ENCODE assay signal across 11 cellular contexts in the genomic region with DNA sequence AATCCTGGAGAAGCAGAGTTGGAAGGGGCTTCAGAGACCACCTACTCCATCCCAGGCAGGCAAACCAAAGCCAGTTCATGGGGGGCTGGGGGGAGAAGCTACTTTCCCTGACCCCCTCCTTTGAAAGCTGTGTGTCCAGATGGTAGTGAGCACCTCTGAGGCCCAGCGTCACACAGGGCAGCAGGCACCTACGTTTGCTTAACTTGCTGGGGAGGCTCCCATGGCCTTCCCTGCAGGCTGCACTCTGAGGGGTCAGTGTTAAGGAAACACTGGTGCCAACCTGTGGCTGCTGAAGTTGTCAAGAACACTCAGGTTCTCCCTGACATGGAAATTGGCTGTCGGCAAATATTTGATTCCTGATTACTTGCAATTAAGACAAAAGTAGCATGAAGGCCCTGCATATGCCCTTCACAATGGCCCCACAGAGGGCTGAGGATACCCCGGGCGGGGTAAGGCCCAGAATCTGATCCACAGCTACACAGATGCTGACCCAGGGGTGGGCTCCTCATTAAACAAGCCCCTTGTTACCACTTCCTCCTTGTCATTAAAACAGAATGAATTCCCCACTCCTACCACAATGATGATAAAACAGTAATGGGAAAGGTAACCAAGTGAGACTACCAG.
DNase-seq lines count a peak whose midpoint lies in the region; ATAC-seq and TF ChIP-seq lines count a peak whose summit lies in the region.
"Had no signal": no experiment of that assay in that cellular context is flagged by ENCODE, and none has a peak within 500 bp of the region (broad histone marks: within the 10 kb centered on the region; RNA-seq: fewer than 3 reads in every experiment).

No MANE protein-coding gene starts in this region.

- H3K4me3 ChIP-seq in MG63 (no peak overlapping the region), BE2C (ENCODE audit: low read depth, low read length) (no peak overlapping the region)
- H3K4me3 ChIP-seq: GM23248, HAP-1 had no signal

- H3K4me1 ChIP-seq in BE2C: no peaks in the 10 kb centered on the region
- H3K4me1 ChIP-seq: Caco-2, HAP-1 had no signal

- intact Hi-C loops in activated T-helper 2 cell treated with anti-CD3 and anti-CD28 coated beads, Interferon-gamma antibody, Interleukin-2, Interleukin-4, amounts not matched to agents 10 μg/mL and 5 μg/mL and 100 μg/mL, durations not matched to agents 14 hours and 24 hours and 36 hours (cut with micrococcal nuclease): no loop called here

- DNase-seq in NCI-H69 (lab: John Stamatoyannopoulos, UW): peak; percentile 95
- DNase-seq in activated T-helper 2 cell treated with anti-CD3 and anti-CD28 coated beads, Interferon-gamma antibody, Interleukin-2, Interleukin-4, amounts not matched to agents 10 μg/mL and 5 μg/mL and 100 μg/mL, durations not matched to agents 14 hours and 24 hours and 36 hours (ENCODE audit: low spot score): peak; percentile 2
- DNase-seq in left lobe of liver (ENCODE audit: low spot score): peak; percentile 14
- DNase-seq in osteocyte (ENCODE audit: extremely low spot score, unreplicated experiment): peak; percentile 69
- no peak for DNase-seq in activated CD8-positive, alpha-beta memory T cell treated with anti-CD3 and anti-CD28 coated beads for 24 hours
- DNase-seq in MG63: no peak
- no peak for DNase-seq in BE2C
- DNase-seq: Caco-2; CD4-positive, alpha-beta T cell had no signal

- peaks cover 1% of the 10 kb centered on the region for H3K4me1 Mint-ChIP-seq in activated T-helper 2 cell treated with anti-CD3 and anti-CD28 coated beads, Interferon-gamma antibody, Interleukin-2, Interleukin-4, amounts not matched to agents 10 μg/mL and 5 μg/mL and 100 μg/mL, durations not matched to agents 14 hours and 24 hours and 36 hours (ENCODE audit: low read depth)
- H3K4me1 Mint-ChIP-seq in osteocyte (ENCODE audit: unreplicated experiment): no peaks in the 10 kb centered on the region

- no peak overlapping the region for H3K4me3 Mint-ChIP-seq in activated T-helper 2 cell treated with anti-CD3 and anti-CD28 coated beads, Interferon-gamma antibody, Interleukin-2, Interleukin-4, amounts not matched to agents 10 μg/mL and 5 μg/mL and 100 μg/mL, durations not matched to agents 14 hours and 24 hours and 36 hours (ENCODE audit: low read depth)
- H3K4me3 Mint-ChIP-seq in osteocyte (ENCODE audit: unreplicated experiment): no peak overlapping the region
- H3K4me3 Mint-ChIP-seq: CD4-positive, alpha-beta T cell had no signal

- H3K9me3 Mint-ChIP-seq in activated T-helper 2 cell treated with anti-CD3 and anti-CD28 coated beads, Interferon-gamma antibody, Interleukin-2, Interleukin-4, amounts not matched to agents 10 μg/mL and 5 μg/mL and 100 μg/mL, durations not matched to agents 14 hours and 24 hours and 36 hours: no peaks in the 10 kb centered on the region
- H3K9me3 Mint-ChIP-seq in osteocyte (ENCODE audit: unreplicated experiment): no peaks in the 10 kb centered on the region
- H3K9me3 Mint-ChIP-seq: CD4-positive, alpha-beta T cell had no signal

- H3K36me3 ChIP-seq in MG63: no peaks in the 10 kb centered on the region
- H3K36me3 ChIP-seq in BE2C: no peaks in the 10 kb centered on the region
- H3K36me3 ChIP-seq: HAP-1 had no signal

- TF ChIP-seq CTCF in osteocyte (IDR thresholded peaks at IDR 0.05) (no peak), BE2C (IDR thresholded peaks at IDR 0.05; ENCODE audit: low read depth, low read length) (no peak)

- no peaks in the 10 kb centered on the region for H3K36me3 Mint-ChIP-seq in activated T-helper 2 cell treated with anti-CD3 and anti-CD28 coated beads, Interferon-gamma antibody, Interleukin-2, Interleukin-4, amounts not matched to agents 10 μg/mL and 5 μg/mL and 100 μg/mL, durations not matched to agents 14 hours and 24 hours and 36 hours (ENCODE audit: low read depth)
- no peaks in the 10 kb centered on the region for H3K36me3 Mint-ChIP-seq in osteocyte (ENCODE audit: unreplicated experiment)

- H3K27me3 Mint-ChIP-seq in activated T-helper 2 cell treated with anti-CD3 and anti-CD28 coated beads, Interferon-gamma antibody, Interleukin-2, Interleukin-4, amounts not matched to agents 10 μg/mL and 5 μg/mL and 100 μg/mL, durations not matched to agents 14 hours and 24 hours and 36 hours (ENCODE audit: low read depth): no peaks in the 10 kb centered on the region
- H3K27me3 Mint-ChIP-seq in osteocyte (ENCODE audit: unreplicated experiment): peaks cover 13% of the 10 kb centered on the region
- H3K27me3 Mint-ChIP-seq: CD4-positive, alpha-beta T cell had no signal

- no peaks in the 10 kb centered on the region for H3K9me3 ChIP-seq in MG63
- H3K9me3 ChIP-seq in BE2C: no peaks in the 10 kb centered on the region
- H3K9me3 ChIP-seq: Caco-2, HAP-1 had no signal

- H3K27ac Mint-ChIP-seq in activated T-helper 2 cell treated with anti-CD3 and anti-CD28 coated beads, Interferon-gamma antibody, Interleukin-2, Interleukin-4, amounts not matched to agents 10 μg/mL and 5 μg/mL and 100 μg/mL, durations not matched to agents 14 hours and 24 hours and 36 hours: no peak overlapping the region
- no peak overlapping the region for H3K27ac Mint-ChIP-seq in osteocyte (ENCODE audit: unreplicated experiment)
- H3K27ac Mint-ChIP-seq: CD4-positive, alpha-beta T cell had no signal

- H3K27me3 ChIP-seq in MG63 (no peaks in the 10 kb centered on the region), BE2C (no peaks in the 10 kb centered on the region)

- ATAC-seq in left lobe of liver: no peak

Comparison
In these comparisons a context has a peak if more than half of its experiments do, and no peak if none do; other contexts are left out.
1. DNase-seq: peak in NCI-H69 (single experiment), activated T-helper 2 cell treated with anti-CD3 and anti-CD28 coated beads, Interferon-gamma antibody, Interleukin-2, Interleukin-4, amounts not matched to agents 10 μg/mL and 5 μg/mL and 100 μg/mL, durations not matched to agents 14 hours and 24 hours and 36 hours (single experiment), left lobe of liver (single experiment) and osteocyte (single experiment); none in activated CD8-positive, alpha-beta memory T cell treated with anti-CD3 and anti-CD28 coated beads for 24 hours (single experiment), MG63 (single experiment) and BE2C (single experiment).